9 cellular contexts compared by ENCODE assay signal in the genomic region with DNA sequence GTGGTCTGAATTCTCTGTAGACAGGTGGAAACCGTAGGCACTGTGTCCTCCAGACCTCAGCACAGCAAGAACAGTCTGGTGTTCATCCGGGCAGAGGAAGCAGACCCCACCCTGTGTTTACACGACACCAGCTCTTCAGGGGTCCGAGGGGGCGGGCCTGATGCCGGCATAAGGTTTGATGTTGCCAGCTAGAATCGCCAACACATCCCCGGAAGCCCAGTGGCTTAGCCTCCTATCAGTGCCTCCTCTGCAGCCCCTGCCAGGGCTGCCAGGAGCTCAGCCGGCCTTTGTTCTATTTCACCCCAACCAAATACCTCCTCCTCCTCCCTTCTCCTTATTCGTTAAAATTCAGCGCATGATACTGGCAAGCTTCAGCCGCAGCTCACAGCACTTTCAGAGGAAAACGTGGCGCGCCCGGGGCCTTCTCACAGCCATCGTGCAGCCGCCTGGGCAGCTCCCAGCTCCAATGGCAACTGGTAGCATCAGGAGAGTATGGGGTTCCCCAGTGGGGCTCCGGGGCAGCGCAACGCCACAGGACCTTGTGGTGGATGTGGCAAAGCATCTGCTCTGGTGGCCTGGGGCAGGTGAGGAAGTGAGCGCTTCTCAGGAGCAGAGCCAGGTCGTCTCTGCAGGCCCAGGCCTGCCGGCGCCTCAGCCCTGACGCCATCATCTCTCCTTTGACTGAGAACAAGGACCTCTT.
DNase-seq lines count a peak whose midpoint lies in the region; ATAC-seq and TF ChIP-seq lines count a peak whose summit lies in the region.
"Had no signal": no experiment of that assay in that cellular context is flagged by ENCODE, and none has a peak within 500 bp of the region (broad histone marks: within the 10 kb centered on the region; RNA-seq: fewer than 3 reads in every experiment).

No MANE protein-coding gene starts in this region.

- intact Hi-C loops in posterior vena cava (cut with DNase I): no loop called here

- H3K4me3 ChIP-seq in HUES6 (ENCODE audit: low read depth, low read length): no peak overlapping the region

- no peak for TF ChIP-seq CTCF in VCaP (conservative IDR thresholded peaks at IDR 0.05)

- no peaks in the 10 kb centered on the region for H3K27me3 ChIP-seq in HUES6 (ENCODE audit: control insufficient read depth, insufficient read depth, low read length)

- ATAC-seq in HG03175 (IDR thresholded peaks at IDR 0.05; ENCODE audit: unreplicated experiment): no peak
- ATAC-seq: activated CD4-positive, CD25-positive, alpha-beta regulatory T cell treated with anti-CD3 and anti-CD28 coated beads, Interleukin-2, amount 50 U/mL, for 24 hours had no signal

- DNase-seq in hippocampal formation (lab: John Stamatoyannopoulos, UW): peak; percentile 34 to 45
- DNase-seq in substantia nigra (lab: John Stamatoyannopoulos, UW): peak in 22 of 49 donors; percentile 7 to 71 (median 44)
- DNase-seq in posterior vena cava (ENCODE audit: low spot score): no peak
- DNase-seq in NCI-H226: no peak
- DNase-seq: occipital lobe had no signal

- H3K27ac ChIP-seq in HUES6 (ENCODE audit: low read depth, low read length) (peak overlapping the region; percentile 44; the same call in 1 of the 2 replicates), VCaP (peak overlapping the region; percentile 91), substantia nigra (ENCODE audit: low read depth, low read length, poor library complexity, severe bottlenecking) (peak overlapping the region; percentile 51)

- peak overlapping the region; percentile 38 for H3K9ac ChIP-seq in HUES6 (ENCODE audit: low read length)

- H3K4me1 ChIP-seq in HUES6 (ENCODE audit: control insufficient read depth, insufficient read depth, low read length): peaks cover 33% of the 10 kb centered on the region

- H3K9me3 ChIP-seq in HUES6 (ENCODE audit: control insufficient read depth, insufficient read depth, low read depth, low read length): no peaks in the 10 kb centered on the region

- no peaks in the 10 kb centered on the region for H3K36me3 ChIP-seq in HUES6 (ENCODE audit: control insufficient read depth, insufficient read depth, low read length)

Comparison
In these comparisons a context has a peak if more than half of its experiments do, and no peak if none do; other contexts are left out.
1. DNase-seq: peak in hippocampal formation (2 of 2); none in posterior vena cava (single experiment) and NCI-H226 (single experiment).
2. Peak in every context shown above with its lines, with median percentiles within 50 percentile points of each other: H3K27ac ChIP-seq.